ENCODE assay signal across 16 cellular contexts in the genomic region with DNA sequence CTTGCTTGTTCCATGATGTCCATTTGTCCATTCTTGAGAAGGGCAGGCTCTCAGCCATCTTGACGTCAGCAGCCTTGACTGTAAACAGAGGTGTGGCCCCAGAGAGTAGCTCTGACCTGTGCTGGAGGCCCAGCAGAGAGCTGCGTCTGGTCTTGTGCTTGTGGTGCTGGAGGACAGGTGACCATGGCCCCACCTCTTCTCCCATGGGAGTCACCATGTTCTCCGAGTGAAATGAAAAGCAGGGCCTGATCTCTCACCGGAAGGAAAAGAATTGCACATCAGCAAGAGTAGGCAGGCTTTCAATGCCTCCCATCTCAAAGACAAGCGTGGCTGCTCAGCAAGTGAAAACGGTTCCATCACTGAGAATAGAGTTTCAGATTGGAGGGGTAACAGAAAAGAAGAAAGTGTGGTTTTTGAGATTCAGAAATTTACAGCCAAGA. TPM values are rescaled to one million over a fixed set of nuclear protein-coding genes. Genes with fewer than 3 reads are reported as not detected.
DNase-seq lines count a peak whose midpoint lies in the region; ATAC-seq lines count a peak whose summit lies in the region.
"Had no signal": no experiment of that assay in that cellular context is flagged by ENCODE, and none has a peak within 500 bp of the region (broad histone marks: within the 10 kb centered on the region; RNA-seq: fewer than 3 reads in every experiment).

No MANE protein-coding gene starts in this region.

- H3K4me3 Mint-ChIP-seq in activated CD8-positive, alpha-beta memory T cell treated with anti-CD3 and anti-CD28 coated beads, Interleukin-2, amount 10 ng/mL, durations not matched to agents 7 days and 5 days = no peak overlapping the region
- H3K4me3 Mint-ChIP-seq: activated CD4-positive, alpha-beta memory T cell treated with anti-CD3 and anti-CD28 coated beads, Interleukin-2, amount 10 ng/mL, durations not matched to agents 7 days and 5 days; activated naive CD8-positive, alpha-beta T cell treated with anti-CD3 and anti-CD28 coated beads, Interleukin-2, amount 50 U/mL, for 24 hours; activated T-helper 17 cell treated with anti-CD3 and anti-CD28 coated beads, Interleukin-2, amount 50 U/mL, for 72 hours had no signal

- no peaks in the 10 kb centered on the region for H3K4me1 Mint-ChIP-seq in activated CD8-positive, alpha-beta memory T cell treated with anti-CD3 and anti-CD28 coated beads, Interleukin-2, amount 10 ng/mL, durations not matched to agents 7 days and 5 days
- H3K4me1 Mint-ChIP-seq: activated CD4-positive, alpha-beta memory T cell treated with anti-CD3 and anti-CD28 coated beads, Interleukin-2, amount 10 ng/mL, durations not matched to agents 7 days and 5 days; activated naive CD8-positive, alpha-beta T cell treated with anti-CD3 and anti-CD28 coated beads, Interleukin-2, amount 50 U/mL, for 24 hours; activated T-helper 17 cell treated with anti-CD3 and anti-CD28 coated beads, Interleukin-2, amount 50 U/mL, for 72 hours had no signal

- CTCF ChIA-PET in activated CD8-positive, alpha-beta memory T cell treated with anti-CD3 and anti-CD28 coated beads, Interleukin-2, amount 10 ng/mL, durations not matched to agents 7 days and 5 days (lab: Charles Lee) = no interaction called here

- H3K9me3 Mint-ChIP-seq in activated CD8-positive, alpha-beta memory T cell treated with anti-CD3 and anti-CD28 coated beads, Interleukin-2, amount 10 ng/mL, durations not matched to agents 7 days and 5 days (ENCODE audit: low read depth) = no peaks in the 10 kb centered on the region
- H3K9me3 Mint-ChIP-seq: activated CD4-positive, alpha-beta memory T cell treated with anti-CD3 and anti-CD28 coated beads, Interleukin-2, amount 10 ng/mL, durations not matched to agents 7 days and 5 days; activated naive CD8-positive, alpha-beta T cell treated with anti-CD3 and anti-CD28 coated beads, Interleukin-2, amount 50 U/mL, for 24 hours had no signal

- peak; percentile 98 for DNase-seq in DMS53 (lab: John Stamatoyannopoulos, UW)
- DNase-seq in NCI-H510A (lab: John Stamatoyannopoulos, UW) = peak; percentile 61
- peak; percentile 53 to 66 for DNase-seq in left colon
- no peak for DNase-seq in NCI-H146 (lab: John Stamatoyannopoulos, UW)
- DNase-seq in activated CD8-positive, alpha-beta memory T cell treated with anti-CD3 and anti-CD28 coated beads, Interleukin-2, amount 10 ng/mL, durations not matched to agents 7 days and 5 days = no peak
- no peak for DNase-seq in COLO829 (ENCODE audit: low spot score)
- DNase-seq in inferior parietal cortex (ENCODE audit: extremely low spot score) = no peak
- DNase-seq: activated CD4-positive, alpha-beta memory T cell treated with anti-CD3 and anti-CD28 coated beads, Interleukin-2, amount 10 ng/mL, durations not matched to agents 7 days and 5 days; activated naive CD8-positive, alpha-beta T cell treated with anti-CD3 and anti-CD28 coated beads, Interleukin-2, amount 50 U/mL, for 24 hours; NCI-H1105; NCI-H345; occipital lobe had no signal

- H3K27me3 Mint-ChIP-seq in activated CD8-positive, alpha-beta memory T cell treated with anti-CD3 and anti-CD28 coated beads, Interleukin-2, amount 10 ng/mL, durations not matched to agents 7 days and 5 days = peaks cover 3% of the 10 kb centered on the region

- ATAC-seq in HG02884 (IDR thresholded peaks at IDR 0.05; ENCODE audit: unreplicated experiment) (peak; percentile 42), left colon (peak; percentile 73)
- no peak for ATAC-seq in activated CD8-positive, alpha-beta memory T cell treated with anti-CD3 and anti-CD28 coated beads, Interleukin-2, amount 10 ng/mL, durations not matched to agents 7 days and 5 days
- ATAC-seq: activated naive CD8-positive, alpha-beta T cell treated with anti-CD3 and anti-CD28 coated beads, Interleukin-2, amount 50 U/mL, for 24 hours; activated T-helper 17 cell treated with anti-CD3 and anti-CD28 coated beads, Interleukin-2, amount 50 U/mL, for 72 hours; HCT116 had no signal

- intact Hi-C loops in left colon (cut with DNase I, micrococcal nuclease) = no loop called here

- H3K36me3 Mint-ChIP-seq in activated CD8-positive, alpha-beta memory T cell treated with anti-CD3 and anti-CD28 coated beads, Interleukin-2, amount 10 ng/mL, durations not matched to agents 7 days and 5 days = no peaks in the 10 kb centered on the region

- H3K27ac Mint-ChIP-seq in activated CD8-positive, alpha-beta memory T cell treated with anti-CD3 and anti-CD28 coated beads, Interleukin-2, amount 10 ng/mL, durations not matched to agents 7 days and 5 days = no peak overlapping the region
- H3K27ac Mint-ChIP-seq: activated CD4-positive, alpha-beta memory T cell treated with anti-CD3 and anti-CD28 coated beads, Interleukin-2, amount 10 ng/mL, durations not matched to agents 7 days and 5 days; activated naive CD8-positive, alpha-beta T cell treated with anti-CD3 and anti-CD28 coated beads, Interleukin-2, amount 50 U/mL, for 24 hours; activated T-helper 17 cell treated with anti-CD3 and anti-CD28 coated beads, Interleukin-2, amount 50 U/mL, for 72 hours had no signal

RNA-seq across cellular contexts. Expression of a gene that starts 11.5 kb away (rescaled TPM):
- 100 to 1,000 TPM; 266 to 282 TPM for total RNA-seq in left colon
- total RNA-seq in activated CD8-positive, alpha-beta memory T cell treated with anti-CD3 and anti-CD28 coated beads, Interleukin-2, amount 10 ng/mL, durations not matched to agents 7 days and 5 days = under 1 TPM in 1 of 2 experiments, not detected in 1; 0.09 TPM
- total RNA-seq: activated CD4-positive, alpha-beta memory T cell treated with anti-CD3 and anti-CD28 coated beads, Interleukin-2, amount 10 ng/mL, durations not matched to agents 7 days and 5 days; OCI-LY7 had no signal

Comparison
In these comparisons a context has a peak if more than half of its experiments do, and no peak if none do; other contexts are left out.
1. DNase-seq: peak in DMS53 (single experiment), NCI-H510A (single experiment) and left colon (2 of 2); none in NCI-H146 (single experiment), activated CD8-positive, alpha-beta memory T cell treated with anti-CD3 and anti-CD28 coated beads, Interleukin-2, amount 10 ng/mL, durations not matched to agents 7 days and 5 days (single experiment), COLO829 (single experiment) and inferior parietal cortex (single experiment).
2. RNA of a gene that starts 11.5 kb away (total RNA-seq): 266 to 282 TPM in left colon; 0.09 TPM in activated CD8-positive, alpha-beta memory T cell treated with anti-CD3 and anti-CD28 coated beads, Interleukin-2, amount 10 ng/mL, durations not matched to agents 7 days and 5 days; every median in the first group is over 100 times any median in the second.